ENCODE assay signal across 20 cellular contexts in the genomic region with DNA sequence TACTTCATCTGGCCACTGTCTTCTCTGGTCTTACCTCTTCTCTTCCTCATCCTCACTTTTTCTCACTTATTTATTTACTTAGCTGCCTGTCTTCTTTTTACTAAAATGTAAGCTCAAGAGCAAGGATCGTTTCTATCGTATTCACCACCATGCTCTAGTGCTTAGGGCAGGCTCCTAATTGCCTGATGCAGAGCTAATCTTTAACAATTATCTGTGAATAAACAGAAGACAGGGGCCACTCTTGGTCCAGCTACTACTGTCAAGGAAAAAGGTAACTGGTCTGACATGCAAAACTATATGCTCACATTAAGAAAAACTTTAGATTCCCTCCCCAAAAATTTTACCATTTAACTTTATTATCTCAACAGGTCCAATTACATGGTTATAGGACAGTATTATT. TPM values are rescaled to one million over a fixed set of nuclear protein-coding genes. Genes with fewer than 3 reads are reported as not detected.
A peak's percentile ranks its signal among the peaks of the same experiment; 100 is the strongest.
DNase-seq lines count a peak whose midpoint lies in the region; ATAC-seq and TF ChIP-seq lines count a peak whose summit lies in the region.
"Had no signal": no experiment of that assay in that cellular context is flagged by ENCODE, and none has a peak within 500 bp of the region (broad histone marks: within the 10 kb centered on the region; RNA-seq: fewer than 3 reads in every experiment).

No MANE protein-coding gene starts in this region.

- no peaks in the 10 kb centered on the region for H4K20me1 ChIP-seq in OCI-LY7 (ENCODE audit: insufficient read depth, low read length)

- POLR2A ChIA-PET in WTC11 (lab: Charles Lee), result no interaction called here
- POLR2A ChIA-PET in activated CD4-positive, alpha-beta memory T cell treated with anti-CD3 and anti-CD28 coated beads, Interleukin-2, amount 10 ng/mL, durations not matched to agents 7 days and 5 days (lab: Charles Lee), result no interaction called here
- POLR2A ChIA-PET in OCI-LY7 (lab: Charles Lee), result interaction anchor here (0.5 to 1.5 kb wide), 4 partner anchors 9 to 453 kb away, joined by 3 to 6 read pairs (median 4); no protein-coding TSS in a partner anchor

- no peak for ATAC-seq in activated T-cell treated with anti-CD3 and anti-CD28 coated beads, Interleukin-2, amount 50 U/mL, for 72 hours (replicated peaks in 1 of 2)
- ATAC-seq in WTC11, result no peak
- ATAC-seq: left ventricle myocardium superior, PC-3 had no signal

- DNase-seq in activated T-cell treated with anti-CD3 and anti-CD28 coated beads, Interleukin-2, amount 50 U/mL, for 72 hours, result no peak
- no peak for DNase-seq in activated T-cell treated with anti-CD3 and anti-CD28 coated beads, Interleukin-2, amount 50 U/mL, for 48 hours
- DNase-seq in WTC11 (ENCODE audit: low spot score) (no peak), mesothelial cell of epicardium (ENCODE audit: low spot score in 2 of 2, unreplicated experiment in 2 of 2) (no peak), stomach (no peak), CD1c-positive myeloid dendritic cell (ENCODE audit: extremely low spot score) (no peak), OCI-LY7 (ENCODE audit: low spot score) (no peak)
- no peak for DNase-seq in activated CD4-positive, alpha-beta memory T cell treated with anti-CD3 and anti-CD28 coated beads, Interleukin-2, amount 10 ng/mL, durations not matched to agents 7 days and 5 days
- DNase-seq: activated effector memory CD4-positive, alpha-beta T cell treated with Interleukin-2 at 50 U/mL for 16 hours; adrenal gland; CD4-positive, alpha-beta T cell; DMS79; HCEC 1CT; left ventricle myocardium superior; NCI-H1417 treated with DMSO at 0.1 percent for 48 hours; NCI-H526; PC-3; SIG-M5; small intestine; stimulated activated CD4-positive, alpha-beta T cell treated with anti-CD3 and anti-CD28 coated beads, Interleukin-4, amount 100 ng/mL, for 24 hours had no signal

- no peak for TF ChIP-seq EP300 in stomach (IDR thresholded peaks at IDR 0.05)

- H3K36me3 ChIP-seq in stomach (peaks cover 0 to 25% (median 19%) of the 10 kb centered on the region in 4 donors), OCI-LY7 (ENCODE audit: insufficient read depth, low read length) (peaks cover 48% of the 10 kb centered on the region)

- peaks cover 0 to 9% of the 10 kb centered on the region in 2 donors for H3K36me3 Mint-ChIP-seq in activated T-cell treated with anti-CD3 and anti-CD28 coated beads, Interleukin-2, amount 50 U/mL, for 72 hours (ENCODE audit: insufficient read depth in 2 of 2)
- H3K36me3 Mint-ChIP-seq in WTC11, result peaks cover 9% of the 10 kb centered on the region
- H3K36me3 Mint-ChIP-seq in mesothelial cell of epicardium, result peaks cover 9% of the 10 kb centered on the region
- peaks cover 24% of the 10 kb centered on the region for H3K36me3 Mint-ChIP-seq in activated CD4-positive, alpha-beta memory T cell treated with anti-CD3 and anti-CD28 coated beads, Interleukin-2, amount 10 ng/mL, durations not matched to agents 7 days and 5 days (ENCODE audit: low read depth)

- H3K79me2 ChIP-seq in OCI-LY7 (ENCODE audit: insufficient read depth, low read depth, low read length), result no peaks in the 10 kb centered on the region

- no peak overlapping the region for H3K4me2 ChIP-seq in OCI-LY7 (ENCODE audit: low read length)

- H3K9me3 ChIP-seq in stomach, result no peaks in the 10 kb centered on the region
- no peaks in the 10 kb centered on the region for H3K9me3 ChIP-seq in OCI-LY7 (ENCODE audit: low read length)
- H3K9me3 ChIP-seq: adrenal gland had no signal

- no peaks in the 10 kb centered on the region for H3K27me3 Mint-ChIP-seq in activated T-cell treated with anti-CD3 and anti-CD28 coated beads, Interleukin-2, amount 50 U/mL, for 72 hours (ENCODE audit: low read depth)
- H3K27me3 Mint-ChIP-seq in WTC11 (ENCODE audit: low read depth), result no peaks in the 10 kb centered on the region
- no peaks in the 10 kb centered on the region for H3K27me3 Mint-ChIP-seq in mesothelial cell of epicardium (ENCODE audit: low read depth)
- H3K27me3 Mint-ChIP-seq in activated CD4-positive, alpha-beta memory T cell treated with anti-CD3 and anti-CD28 coated beads, Interleukin-2, amount 10 ng/mL, durations not matched to agents 7 days and 5 days, result no peaks in the 10 kb centered on the region
- H3K27me3 Mint-ChIP-seq: CD4-positive, alpha-beta T cell had no signal

- H3K27ac ChIP-seq in stomach (peak overlapping the region in 3 of 5 donors; percentile 19 to 83 (median 80)), OCI-LY7 (ENCODE audit: low read depth, low read length, poor library complexity, severe bottlenecking) (no peak overlapping the region)

- 17 to 39% (median 31%) methylated on average over 2 of the region's 2 CpGs for WGBS in stomach, 5 donors

- no peak overlapping the region for H2AFZ ChIP-seq in OCI-LY7 (ENCODE audit: low read length)

- no peaks in the 10 kb centered on the region for H3K9me3 Mint-ChIP-seq in activated T-cell treated with anti-CD3 and anti-CD28 coated beads, Interleukin-2, amount 50 U/mL, for 72 hours
- H3K9me3 Mint-ChIP-seq in WTC11 (no peaks in the 10 kb centered on the region), mesothelial cell of epicardium (no peaks in the 10 kb centered on the region)
- no peaks in the 10 kb centered on the region for H3K9me3 Mint-ChIP-seq in activated CD4-positive, alpha-beta memory T cell treated with anti-CD3 and anti-CD28 coated beads, Interleukin-2, amount 10 ng/mL, durations not matched to agents 7 days and 5 days
- H3K9me3 Mint-ChIP-seq: CD4-positive, alpha-beta T cell had no signal

- no peaks in the 10 kb centered on the region for H3K27me3 ChIP-seq in stomach
- H3K27me3 ChIP-seq: adrenal gland had no signal

- H3K4me1 Mint-ChIP-seq in activated T-cell treated with anti-CD3 and anti-CD28 coated beads, Interleukin-2, amount 50 U/mL, for 72 hours (ENCODE audit: low read depth), result no peaks in the 10 kb centered on the region
- H3K4me1 Mint-ChIP-seq in WTC11 (peaks cover 6% of the 10 kb centered on the region; the same call in 1 of the 2 replicates), mesothelial cell of epicardium (peaks cover 9% of the 10 kb centered on the region)
- peaks cover 8% of the 10 kb centered on the region for H3K4me1 Mint-ChIP-seq in activated CD4-positive, alpha-beta memory T cell treated with anti-CD3 and anti-CD28 coated beads, Interleukin-2, amount 10 ng/mL, durations not matched to agents 7 days and 5 days

- H3K4me3 Mint-ChIP-seq in activated T-cell treated with anti-CD3 and anti-CD28 coated beads, Interleukin-2, amount 50 U/mL, for 72 hours, result no peak overlapping the region
- no peak overlapping the region for H3K4me3 Mint-ChIP-seq in WTC11
- no peak overlapping the region for H3K4me3 Mint-ChIP-seq in mesothelial cell of epicardium
- no peak overlapping the region for H3K4me3 Mint-ChIP-seq in activated CD4-positive, alpha-beta memory T cell treated with anti-CD3 and anti-CD28 coated beads, Interleukin-2, amount 10 ng/mL, durations not matched to agents 7 days and 5 days
- H3K4me3 Mint-ChIP-seq: CD4-positive, alpha-beta T cell had no signal

- no peak overlapping the region for H3K4me3 ChIP-seq in stomach
- H3K4me3 ChIP-seq in OCI-LY7 (ENCODE audit: low read depth, low read length, poor library complexity, severe bottlenecking), result no peak overlapping the region
- H3K4me3 ChIP-seq: adrenal gland had no signal

- no peak for TF ChIP-seq CTCF in WTC11 (IDR thresholded peaks at IDR 0.05)
- no peak for TF ChIP-seq CTCF in mesothelial cell of epicardium (IDR thresholded peaks at IDR 0.05; ENCODE audit: unreplicated experiment)
- no peak for TF ChIP-seq CTCF in stomach (IDR thresholded peaks at IDR 0.05)
- no peak for TF ChIP-seq CTCF in OCI-LY7 (conservative IDR thresholded peaks at IDR 0.05; ENCODE audit: low read length)

- TF ChIP-seq POLR2A in stomach (IDR thresholded peaks at IDR 0.05), result no peak

- H3K4me1 ChIP-seq in stomach (peaks cover 0 to 46% (median 8%) of the 10 kb centered on the region in 4 donors), OCI-LY7 (ENCODE audit: insufficient read depth, low read length, poor library complexity, severe bottlenecking) (no peaks in the 10 kb centered on the region)

- CTCF ChIA-PET in WTC11 (lab: Charles Lee) (no interaction called here), OCI-LY7 (lab: Charles Lee; ENCODE audit: unreplicated experiment) (no interaction called here)
- CTCF ChIA-PET in activated CD4-positive, alpha-beta memory T cell treated with anti-CD3 and anti-CD28 coated beads, Interleukin-2, amount 10 ng/mL, durations not matched to agents 7 days and 5 days (lab: Charles Lee), result no interaction called here

- no peaks in the 10 kb centered on the region for H3K9me2 ChIP-seq in OCI-LY7 (ENCODE audit: insufficient read depth, low read length)

- peak overlapping the region; percentile 60 for H3K27ac Mint-ChIP-seq in activated T-cell treated with anti-CD3 and anti-CD28 coated beads, Interleukin-2, amount 50 U/mL, for 72 hours
- H3K27ac Mint-ChIP-seq in WTC11 (peak overlapping the region; percentile 51; the same call in 1 of the 2 replicates), mesothelial cell of epicardium (peak overlapping the region; percentile 60)
- no peak overlapping the region for H3K27ac Mint-ChIP-seq in activated CD4-positive, alpha-beta memory T cell treated with anti-CD3 and anti-CD28 coated beads, Interleukin-2, amount 10 ng/mL, durations not matched to agents 7 days and 5 days

- intact Hi-C loops in stomach (cut with DNase I; ENCODE audit: low total_unique reads) (no loop called here), OCI-LY7 (cut with micrococcal nuclease; ENCODE audit: unreplicated experiment) (no loop called here)

- BruUV-seq in OCI-LY7 (replicated peaks; lab: Mats Ljungman, UMichigan), result no TSS peak

TF ChIP-seq in WTC11, 78 proteins besides CTCF, POLR2A, EP300 and RAD21 (continues in another document):
- TF ChIP-seq EMX1 (CRISPR knock-in tag; IDR thresholded peaks at IDR 0.05), result no peak

RNA-seq across cellular contexts. Expression of a gene that starts 17.5 kb away (rescaled TPM):
- total RNA-seq in activated T-cell treated with anti-CD3 and anti-CD28 coated beads, Interleukin-2, amount 50 U/mL, for 72 hours, result 10 to 100 TPM; 22.1 to 26.2 TPM
- total RNA-seq in WTC11 (2021) (37.2 to 43.8 TPM (median 41.5 TPM) in 3 replicates), mesothelial cell of epicardium (24.7 to 27.6 TPM (median 26.6 TPM) in 3 replicates), stomach (10 to 100 TPM in 4 of 5 donors, 1 to 10 TPM in 1; 6.4 to 45.5 (median 34.9) TPM), OCI-LY7 (2022) (26.5 and 28.7 TPM in 2 replicates)
- polyA plus RNA-seq in stomach, result 10 to 100 TPM; 10.4 to 19.1 (median 13.6) TPM
- 10 to 100 TPM; 21.6 to 25.0 TPM for total RNA-seq in activated CD4-positive, alpha-beta memory T cell treated with anti-CD3 and anti-CD28 coated beads, Interleukin-2, amount 10 ng/mL, durations not matched to agents 7 days and 5 days
- total RNA-seq in OCI-LY7 (2014; rRNA removed; shearing (Covaris generic)), result 25.0 and 30.3 TPM in 2 replicates
